8 cellular contexts compared by ENCODE assay signal in the genomic region with DNA sequence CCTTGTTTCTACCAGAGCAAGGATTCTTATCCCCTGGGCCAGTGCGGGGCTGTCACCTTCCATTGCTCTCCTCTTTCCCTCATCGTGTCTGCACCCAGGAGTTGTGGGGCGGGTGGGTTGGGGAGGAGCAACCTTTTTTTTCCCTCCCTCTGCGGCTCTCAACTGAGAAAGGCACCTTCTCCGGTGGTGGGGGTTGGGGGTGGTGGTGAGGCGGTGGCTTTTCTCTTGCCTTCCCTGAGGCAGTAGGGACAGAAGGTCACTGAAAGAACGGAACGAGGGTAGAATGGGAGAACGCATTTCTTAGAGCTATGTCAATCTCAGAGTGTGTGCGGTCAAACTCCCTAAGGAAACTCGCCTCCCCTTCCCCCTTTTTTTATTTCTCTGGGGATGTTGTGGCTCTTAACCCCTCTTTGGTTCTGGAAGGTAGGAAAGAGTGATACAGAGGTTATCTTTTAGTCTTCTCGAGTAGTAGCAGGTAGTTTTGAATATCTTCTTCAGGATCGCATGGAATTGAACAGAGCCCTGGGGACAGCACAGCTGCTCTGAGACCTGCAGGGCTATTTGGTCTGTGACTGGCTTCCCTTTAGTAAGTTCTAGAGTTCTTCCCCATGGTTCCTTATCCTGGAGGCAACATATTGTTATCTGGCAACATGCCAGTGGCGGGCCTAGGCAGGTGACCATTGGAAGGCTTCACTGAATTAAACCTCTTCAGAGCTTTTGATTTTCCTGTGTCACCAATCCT. TPM values are rescaled to one million over a fixed set of nuclear protein-coding genes. Genes with fewer than 3 reads are reported as not detected.
A peak's percentile ranks its signal among the peaks of the same experiment; 100 is the strongest.
DNase-seq lines count a peak whose midpoint lies in the region; TF ChIP-seq lines count a peak whose summit lies in the region.

No MANE protein-coding gene starts in this region.

- H3K27ac Mint-ChIP-seq in endothelial cell (ENCODE audit: unreplicated experiment) = peak overlapping the region; percentile 99

- H3K4me3 ChIP-seq in muscle layer of colon (ENCODE audit: low read depth in 1 of 2, low read length in 2 of 2) = peak overlapping the region; percentile 88 to 97

- in situ Hi-C loops in GM13976 (cut with MboI; ENCODE audit: low sequenced_read_pairs, unreplicated experiment) = no loop called here

- DNase-seq in 8988T (peak; percentile 13), GM13976 (ENCODE audit: low spot score) (peak; percentile 52), NCI-H774 (lab: John Stamatoyannopoulos, UW) (peak; percentile 20), endothelial cell (ENCODE audit: low spot score) (peak; percentile 22), KG1 (lab: John Stamatoyannopoulos, UW) (no peak)
- DNase-seq in activated CD8-positive, alpha-beta memory T cell treated with anti-CD3 and anti-CD28 coated beads, Interleukin-2, amount 50 U/mL, for 48 hours = peak; percentile 66
- peak; percentile 63 for DNase-seq in stimulated activated naive CD4-positive, alpha-beta T cell treated with Interleukin-2 at 50 U/mL for 16 hours (lab: John Stamatoyannopoulos, UW)

- peaks cover 7% of the 10 kb centered on the region for H3K36me3 Mint-ChIP-seq in endothelial cell (ENCODE audit: low read depth, unreplicated experiment)

- H3K27ac ChIP-seq in muscle layer of colon (ENCODE audit: low read depth, low read length) = peak overlapping the region; percentile 100

- peaks cover 34% of the 10 kb centered on the region for H3K4me1 Mint-ChIP-seq in endothelial cell (ENCODE audit: unreplicated experiment)

- H3K27me3 Mint-ChIP-seq in endothelial cell (ENCODE audit: unreplicated experiment) = peaks cover 11% of the 10 kb centered on the region

- peak overlapping the region; percentile 99 for H3K9ac ChIP-seq in muscle layer of colon (ENCODE audit: low read length)

- no peaks in the 10 kb centered on the region for H3K9me3 ChIP-seq in muscle layer of colon (ENCODE audit: low read length)

- H3K9me3 Mint-ChIP-seq in endothelial cell (ENCODE audit: unreplicated experiment) = no peaks in the 10 kb centered on the region

- H3K27me3 ChIP-seq in muscle layer of colon (ENCODE audit: control insufficient read depth in 1 of 2, insufficient read depth in 2 of 2, low read length in 2 of 2) = no peaks in the 10 kb centered on the region

- no peaks in the 10 kb centered on the region for H3K36me3 ChIP-seq in muscle layer of colon (ENCODE audit: insufficient read depth, low read length)

- peaks cover 34% of the 10 kb centered on the region for H3K4me1 ChIP-seq in muscle layer of colon (ENCODE audit: insufficient read depth, low read length)

- TF ChIP-seq CTCF in GM13976 (IDR thresholded peaks at IDR 0.05; ENCODE audit: borderline replicate concordance, control extremely low read depth, extremely low read depth, insufficient read depth, missing control alignments) = no peak
- no peak for TF ChIP-seq CTCF in endothelial cell (IDR thresholded peaks at IDR 0.05; ENCODE audit: unreplicated experiment)

- H3K4me3 Mint-ChIP-seq in endothelial cell (ENCODE audit: unreplicated experiment) = peak overlapping the region; percentile 99

RNA-seq across cellular contexts. Expression of gene CLTC, which starts 1.0 kb away (rescaled TPM):
- 273 TPM for total RNA-seq in endothelial cell (ENCODE audit: unreplicated experiment)

RNA-seq across cellular contexts. Expression of gene DHX40, which starts 55.3 kb away (rescaled TPM):
- 26.3 TPM for total RNA-seq in endothelial cell (ENCODE audit: unreplicated experiment)
